9 cellular contexts compared by ENCODE assay signal in the genomic region with DNA sequence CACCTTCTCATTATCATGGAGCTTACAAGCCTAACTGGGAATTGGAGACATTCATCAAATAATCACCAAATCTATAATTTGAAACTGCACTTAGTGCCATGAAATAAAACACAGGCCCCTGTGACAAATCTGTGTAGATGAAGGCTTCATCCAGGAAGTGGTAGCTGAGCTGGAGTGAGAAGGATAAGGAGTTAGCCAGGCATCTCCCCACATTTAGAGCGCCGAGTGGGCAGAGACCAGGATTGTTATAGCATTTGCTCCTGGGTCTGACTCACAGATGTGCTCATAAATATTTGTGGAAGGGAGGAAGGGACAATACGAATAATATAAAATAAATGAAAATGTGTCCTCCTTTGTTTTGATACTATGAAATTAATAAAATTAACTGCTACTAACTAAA. TPM values are rescaled to one million over a fixed set of nuclear protein-coding genes. Genes with fewer than 3 reads are reported as not detected.
DNase-seq lines count a peak whose midpoint lies in the region; ATAC-seq and TF ChIP-seq lines count a peak whose summit lies in the region.
"Had no signal": no experiment of that assay in that cellular context is flagged by ENCODE, and none has a peak within 500 bp of the region (broad histone marks: within the 10 kb centered on the region; RNA-seq: fewer than 3 reads in every experiment).

No MANE protein-coding gene starts in this region.

- intact Hi-C loops in A673 (cut with micrococcal nuclease; ENCODE audit: unreplicated experiment): no loop called here

- H3K27ac Mint-ChIP-seq in brain (peak overlapping the region; percentile 94 to 100 (median 100)), mesothelial cell of epicardium (peak overlapping the region; percentile 99)

- H3K27me3 Mint-ChIP-seq in brain (peaks cover 13% of the 10 kb centered on the region), mesothelial cell of epicardium (ENCODE audit: low read depth) (no peaks in the 10 kb centered on the region)

- POLR2A ChIA-PET in A673 (lab: Charles Lee; ENCODE audit: low non-redundant PET): no interaction called here

- peaks cover 23% of the 10 kb centered on the region for H3K36me3 Mint-ChIP-seq in brain
- peaks cover 3% of the 10 kb centered on the region for H3K36me3 Mint-ChIP-seq in mesothelial cell of epicardium

- peaks cover 16% of the 10 kb centered on the region for H3K36me3 ChIP-seq in A673 (ENCODE audit: insufficient read depth, low read length, poor library complexity, severe bottlenecking)
- H3K36me3 ChIP-seq in HAP-1 (replicated peaks): peaks cover 24% of the 10 kb centered on the region

- in situ Hi-C loops in HAP-1 (cut with MboI; ENCODE audit: low sequenced_read_pairs): no loop called here

- H3K9me3 Mint-ChIP-seq in brain (peaks cover 0 to 2% (median 0%) of the 10 kb centered on the region in 5 experiments), mesothelial cell of epicardium (no peaks in the 10 kb centered on the region)

- no TSS peak for BruUV-seq in A673 (replicated peaks; lab: Mats Ljungman, UMichigan)

- DNase-seq in A673 (ENCODE audit: low spot score) (peak; percentile 19), HT-29 (ENCODE audit: low spot score) (peak; percentile 63), mesothelial cell of epicardium (ENCODE audit: low spot score in 2 of 2, unreplicated experiment in 2 of 2) (no peak), HAP-1 (ENCODE audit: low spot score in 2 of 2) (no peak), RPMI8226 (no peak), COLO668 (lab: John Stamatoyannopoulos, UW; ENCODE audit: unreplicated experiment) (no peak)
- DNase-seq: activated T-cell treated with anti-CD3 and anti-CD28 coated beads, Interleukin-2, amount 50 U/mL, for 48 hours had no signal

- H3K4me3 Mint-ChIP-seq in brain: peak overlapping the region; percentile 95 to 99 (median 98)
- H3K4me3 Mint-ChIP-seq in mesothelial cell of epicardium: peak overlapping the region; percentile 14

- H3K4me1 Mint-ChIP-seq in brain: peaks cover 57% of the 10 kb centered on the region
- peaks cover 33% of the 10 kb centered on the region for H3K4me1 Mint-ChIP-seq in mesothelial cell of epicardium

- TF ChIP-seq CTCF in A673 (conservative IDR thresholded peaks at IDR 0.05; ENCODE audit: low read depth, low read length) (no peak), brain (conservative IDR thresholded peaks at IDR 0.05) (no peak), mesothelial cell of epicardium (IDR thresholded peaks at IDR 0.05; ENCODE audit: unreplicated experiment) (no peak)

- H3K27me3 ChIP-seq in A673 (replicated peaks; ENCODE audit: insufficient read depth, low read depth, low read length, poor library complexity): no peaks in the 10 kb centered on the region
- no peaks in the 10 kb centered on the region for H3K27me3 ChIP-seq in HAP-1 (ENCODE audit: low read depth)

- H3K4me1 ChIP-seq in A673 (ENCODE audit: insufficient read depth, low read length, poor library complexity, severe bottlenecking) (peaks cover 14% of the 10 kb centered on the region), HAP-1 (peaks cover 18% of the 10 kb centered on the region)

- ATAC-seq in HG02852 (IDR thresholded peaks at IDR 0.05; ENCODE audit: unreplicated experiment): no peak

- no peak overlapping the region for H3K27ac ChIP-seq in A673 (ENCODE audit: low read depth, low read length, poor library complexity, severe bottlenecking)

- no peak overlapping the region for H3K4me3 ChIP-seq in A673 (ENCODE audit: low read depth, low read length, poor library complexity, severe bottlenecking)
- no peak overlapping the region for H3K4me3 ChIP-seq in HAP-1

- H3K9me3 ChIP-seq in A673 (ENCODE audit: low read depth, low read length, poor library complexity, severe bottlenecking) (no peaks in the 10 kb centered on the region), HAP-1 (no peaks in the 10 kb centered on the region)

- CTCF ChIA-PET in A673 (lab: Charles Lee): no interaction called here

RNA-seq across cellular contexts. Expression of a gene that starts 2.5 kb away (rescaled TPM):
- total RNA-seq in A673 (2021) (355 and 408 TPM in 2 replicates), mesothelial cell of epicardium (263 to 274 TPM (median 271 TPM) in 3 replicates)
- 168 and 205 TPM in 2 replicates for total RNA-seq in HT-29 (2014; rRNA removed; shearing (Covaris generic))
- polyA plus RNA-seq in brain (ENCODE audit: insufficient read depth, low read depth, low replicate concordance): 51.8 TPM

RNA-seq across cellular contexts. Expression of a gene that starts 24.8 kb away (rescaled TPM):
- 60.5 and 61.8 TPM in 2 replicates for total RNA-seq in A673 (2021)
- 23.9 and 38.8 TPM in 2 replicates for total RNA-seq in HT-29 (2014; rRNA removed; shearing (Covaris generic))
- polyA plus RNA-seq in brain (ENCODE audit: insufficient read depth, low read depth, low replicate concordance): 33.4 TPM
- total RNA-seq in mesothelial cell of epicardium: 57.4 to 58.2 TPM (median 57.7 TPM) in 3 replicates

RNA-seq across cellular contexts. Expression of a gene that starts 40.9 kb away (rescaled TPM):
- total RNA-seq in A673 (2021): not detected in 2 replicates
- 92.3 and 93.1 TPM in 2 replicates for total RNA-seq in HT-29 (2014; rRNA removed; shearing (Covaris generic))
- polyA plus RNA-seq in brain (ENCODE audit: insufficient read depth, low read depth, low replicate concordance): 14.1 TPM
- total RNA-seq in mesothelial cell of epicardium: 51.0 to 55.7 TPM (median 55.5 TPM) in 3 replicates

RNA-seq across cellular contexts. Expression of a gene that starts 47.8 kb away (rescaled TPM):
- total RNA-seq in A673 (2021) (2.1 and 3.8 TPM in 2 replicates), mesothelial cell of epicardium (2.5 to 3.7 TPM (median 3.4 TPM) in 3 replicates)
- total RNA-seq in HT-29 (2014; rRNA removed; shearing (Covaris generic)): 2.7 and 10.4 TPM in 2 replicates
- 37.0 TPM for polyA plus RNA-seq in brain (ENCODE audit: insufficient read depth, low read depth, low replicate concordance)

RNA-seq across cellular contexts. Expression of a gene that starts 59.1 kb away (rescaled TPM):
- total RNA-seq in A673 (2021) (78.5 and 99.1 TPM in 2 replicates), mesothelial cell of epicardium (76.6 to 87.4 TPM (median 82.8 TPM) in 3 replicates)
- total RNA-seq in HT-29 (2014; rRNA removed; shearing (Covaris generic)): 107 and 109 TPM in 2 replicates
- 145 TPM for polyA plus RNA-seq in brain (ENCODE audit: insufficient read depth, low read depth, low replicate concordance)

Comparison
In these comparisons a context has a peak if more than half of its experiments do, and no peak if none do; other contexts are left out.
1. DNase-seq: peak in A673 (single experiment) and HT-29 (single experiment); none in mesothelial cell of epicardium (0 of 2), HAP-1 (0 of 2), RPMI8226 (single experiment) and COLO668 (single experiment).
2. RNA of a gene that starts 40.9 kb away (total RNA-seq): 92.3 to 93.1 TPM in HT-29 and 51.0 to 55.7 TPM in mesothelial cell of epicardium; not detected in A673; every median in the first group is over 10 times any median in the second.